Comparison of ENCODE assay signal across 18 cellular contexts in the genomic region with DNA sequence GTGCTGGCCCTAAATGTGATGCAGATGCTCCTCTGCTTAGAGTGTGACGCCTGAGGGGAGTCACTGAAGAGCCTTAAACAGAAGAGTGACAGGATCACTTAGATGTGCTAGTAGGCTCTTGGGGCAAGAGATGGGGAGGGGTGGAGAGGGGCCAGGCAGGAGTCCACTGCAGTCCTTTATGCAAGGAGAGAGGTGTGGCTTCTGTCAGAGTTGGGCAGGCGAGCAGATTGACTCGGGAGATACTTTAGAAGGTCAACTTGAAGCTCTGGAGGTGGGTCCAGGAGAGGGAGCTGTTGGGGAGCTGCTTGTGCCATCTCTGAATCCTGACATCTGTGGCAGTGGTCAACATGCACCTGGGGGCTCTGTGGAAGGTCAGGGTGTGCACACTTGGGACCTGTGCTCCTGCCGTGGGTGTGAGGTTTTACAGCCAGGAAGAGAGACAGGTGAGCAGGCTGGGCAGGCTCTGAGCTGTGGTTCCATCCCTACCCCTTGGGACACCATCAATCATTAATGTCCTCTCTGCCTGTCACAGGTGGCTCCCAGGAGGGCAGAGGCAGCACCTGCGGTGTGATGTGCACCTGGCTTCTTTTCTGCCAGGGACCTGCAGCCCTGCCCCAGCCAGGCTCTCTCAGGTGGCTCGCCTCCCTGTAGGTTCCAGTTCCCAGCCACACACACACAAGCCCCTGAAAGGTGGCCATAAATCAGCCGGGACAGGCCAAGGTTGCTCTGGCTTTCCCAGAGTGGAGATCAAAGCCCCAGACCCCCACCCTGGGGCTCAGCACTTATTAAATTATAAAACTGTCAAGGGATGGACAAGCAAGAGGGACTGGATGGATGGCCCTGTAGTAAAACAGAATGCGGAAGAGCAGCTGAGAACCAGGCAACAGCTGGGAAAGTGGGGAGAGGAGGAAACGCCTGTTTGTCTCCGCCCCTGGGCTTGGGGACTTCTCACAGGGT. TPM values are rescaled to one million over a fixed set of nuclear protein-coding genes. Genes with fewer than 3 reads are reported as not detected.
A peak's percentile ranks its signal among the peaks of the same experiment; 100 is the strongest.
DNase-seq lines count a peak whose midpoint lies in the region; ATAC-seq and TF ChIP-seq lines count a peak whose summit lies in the region.
"Had no signal": no experiment of that assay in that cellular context is flagged by ENCODE, and none has a peak within 500 bp of the region (broad histone marks: within the 10 kb centered on the region; RNA-seq: fewer than 3 reads in every experiment).

No MANE protein-coding gene starts in this region.

- H3K4me3 ChIP-seq in thymus (ENCODE audit: low read length): no peak overlapping the region

- peak; percentile 13 for TF ChIP-seq CTCF in foreskin keratinocyte (conservative IDR thresholded peaks at IDR 0.05)

- H3K4me1 Mint-ChIP-seq in activated T-helper 2 cell treated with anti-CD3 and anti-CD28 coated beads, Interferon-gamma antibody, Interleukin-2, Interleukin-4, amounts not matched to agents 10 μg/mL and 5 μg/mL and 100 μg/mL, durations not matched to agents 14 hours and 24 hours and 36 hours (ENCODE audit: low read depth): peaks cover 18% of the 10 kb centered on the region
- H3K4me1 Mint-ChIP-seq in stimulated activated effector memory CD8-positive, alpha-beta T cell treated with anti-CD3 and anti-CD28 coated beads, Interleukin-12 subunit alpha, Interleukin-12 subunit beta, amount 100 ng/mL, for 72 hours: peaks cover 17% of the 10 kb centered on the region

- H3K36me3 ChIP-seq in thymus (ENCODE audit: control insufficient read depth, insufficient read depth): no peaks in the 10 kb centered on the region
- H3K36me3 ChIP-seq: brain microvascular endothelial cell had no signal

- intact Hi-C loops in activated T-helper 2 cell treated with anti-CD3 and anti-CD28 coated beads, Interferon-gamma antibody, Interleukin-2, Interleukin-4, amounts not matched to agents 10 μg/mL and 5 μg/mL and 100 μg/mL, durations not matched to agents 14 hours and 24 hours and 36 hours (cut with micrococcal nuclease): loop anchor here (10.0 kb wide), 1 partner anchor 157 kb away; no protein-coding TSS in a partner anchor

- H3K27me3 Mint-ChIP-seq in activated T-helper 2 cell treated with anti-CD3 and anti-CD28 coated beads, Interferon-gamma antibody, Interleukin-2, Interleukin-4, amounts not matched to agents 10 μg/mL and 5 μg/mL and 100 μg/mL, durations not matched to agents 14 hours and 24 hours and 36 hours (ENCODE audit: low read depth): peaks cover 41% of the 10 kb centered on the region

- no peak overlapping the region for H3K27ac Mint-ChIP-seq in activated T-helper 2 cell treated with anti-CD3 and anti-CD28 coated beads, Interferon-gamma antibody, Interleukin-2, Interleukin-4, amounts not matched to agents 10 μg/mL and 5 μg/mL and 100 μg/mL, durations not matched to agents 14 hours and 24 hours and 36 hours
- no peak overlapping the region for H3K27ac Mint-ChIP-seq in stimulated activated effector memory CD8-positive, alpha-beta T cell treated with anti-CD3 and anti-CD28 coated beads, Interleukin-12 subunit alpha, Interleukin-12 subunit beta, amount 100 ng/mL, for 72 hours
- H3K27ac Mint-ChIP-seq: activated T-cell treated with anti-CD3 and anti-CD28 coated beads, Interleukin-2, amount 50 U/mL, for 24 hours had no signal

- H3K27ac ChIP-seq in foreskin keratinocyte (no peak overlapping the region), thymus (ENCODE audit: low read depth) (peak overlapping the region; percentile 3)
- H3K27ac ChIP-seq: 22Rv1, brain microvascular endothelial cell, parathyroid adenoma had no signal

- no peaks in the 10 kb centered on the region for H3K36me3 Mint-ChIP-seq in activated T-helper 2 cell treated with anti-CD3 and anti-CD28 coated beads, Interferon-gamma antibody, Interleukin-2, Interleukin-4, amounts not matched to agents 10 μg/mL and 5 μg/mL and 100 μg/mL, durations not matched to agents 14 hours and 24 hours and 36 hours (ENCODE audit: low read depth)
- H3K36me3 Mint-ChIP-seq in stimulated activated effector memory CD8-positive, alpha-beta T cell treated with anti-CD3 and anti-CD28 coated beads, Interleukin-12 subunit alpha, Interleukin-12 subunit beta, amount 100 ng/mL, for 72 hours: peaks cover 14% of the 10 kb centered on the region

- H3K9me3 ChIP-seq in thymus (ENCODE audit: control insufficient read depth): no peaks in the 10 kb centered on the region

- peak; percentile 27 for DNase-seq in DMS79 treated with DMSO at 0.1 percent for 48 hours (lab: John Stamatoyannopoulos, UW)
- no peak for DNase-seq in DMS79 (lab: John Stamatoyannopoulos, UW)
- DNase-seq in NCI-H345 (lab: John Stamatoyannopoulos, UW): peak; percentile 84
- no peak for DNase-seq in foreskin keratinocyte
- DNase-seq in activated T-helper 2 cell treated with anti-CD3 and anti-CD28 coated beads, Interferon-gamma antibody, Interleukin-2, Interleukin-4, amounts not matched to agents 10 μg/mL and 5 μg/mL and 100 μg/mL, durations not matched to agents 14 hours and 24 hours and 36 hours (ENCODE audit: low spot score): no peak
- DNase-seq in stimulated activated effector memory CD8-positive, alpha-beta T cell treated with anti-CD3 and anti-CD28 coated beads, Interleukin-12 subunit alpha, Interleukin-12 subunit beta, amount 100 ng/mL, for 72 hours (ENCODE audit: low spot score in 2 of 2): no peak
- no peak for DNase-seq in superior temporal gyrus (ENCODE audit: extremely low spot score)
- DNase-seq: activated T-cell treated with anti-CD3 and anti-CD28 coated beads, Interleukin-2, amount 50 U/mL, for 24 hours; brain microvascular endothelial cell; HCEC 1CT; left cardiac atrium; NCI-H1092 treated with DMSO at 0.1 percent for 48 hours; stimulated activated CD4-positive, alpha-beta T cell treated with anti-CD3 and anti-CD28 coated beads, Interleukin-4, amount 100 ng/mL, for 1 hour had no signal

- no peak overlapping the region for H3K4me3 Mint-ChIP-seq in activated T-helper 2 cell treated with anti-CD3 and anti-CD28 coated beads, Interferon-gamma antibody, Interleukin-2, Interleukin-4, amounts not matched to agents 10 μg/mL and 5 μg/mL and 100 μg/mL, durations not matched to agents 14 hours and 24 hours and 36 hours (ENCODE audit: low read depth)
- no peak overlapping the region for H3K4me3 Mint-ChIP-seq in stimulated activated effector memory CD8-positive, alpha-beta T cell treated with anti-CD3 and anti-CD28 coated beads, Interleukin-12 subunit alpha, Interleukin-12 subunit beta, amount 100 ng/mL, for 72 hours
- H3K4me3 Mint-ChIP-seq: activated T-cell treated with anti-CD3 and anti-CD28 coated beads, Interleukin-2, amount 50 U/mL, for 24 hours had no signal

- no peaks in the 10 kb centered on the region for H3K9me3 Mint-ChIP-seq in activated T-helper 2 cell treated with anti-CD3 and anti-CD28 coated beads, Interferon-gamma antibody, Interleukin-2, Interleukin-4, amounts not matched to agents 10 μg/mL and 5 μg/mL and 100 μg/mL, durations not matched to agents 14 hours and 24 hours and 36 hours
- no peaks in the 10 kb centered on the region for H3K9me3 Mint-ChIP-seq in stimulated activated effector memory CD8-positive, alpha-beta T cell treated with anti-CD3 and anti-CD28 coated beads, Interleukin-12 subunit alpha, Interleukin-12 subunit beta, amount 100 ng/mL, for 72 hours
- H3K9me3 Mint-ChIP-seq: activated T-cell treated with anti-CD3 and anti-CD28 coated beads, Interleukin-2, amount 50 U/mL, for 24 hours had no signal

- peaks cover 46% of the 10 kb centered on the region for H3K27me3 ChIP-seq in foreskin keratinocyte
- no peaks in the 10 kb centered on the region for H3K27me3 ChIP-seq in thymus (ENCODE audit: control insufficient read depth, insufficient read depth)

- H3K4me1 ChIP-seq in foreskin keratinocyte (no peaks in the 10 kb centered on the region), thymus (ENCODE audit: control insufficient read depth, insufficient read depth, low read length) (peaks cover 2% of the 10 kb centered on the region)

- no peak for ATAC-seq in foreskin keratinocyte
- no peak for ATAC-seq in stimulated activated effector memory CD8-positive, alpha-beta T cell treated with anti-CD3 and anti-CD28 coated beads, Interleukin-12 subunit alpha, Interleukin-12 subunit beta, amount 100 ng/mL, for 72 hours
- ATAC-seq: left cardiac atrium had no signal

- 76% methylated on average over 10 of the region's 10 CpGs for WGBS in thymus

RNA-seq across cellular contexts. Expression of gene NEURL1, which starts 14.0 kb away (rescaled TPM):
- total RNA-seq in foreskin keratinocyte: 0.18 and 0.24 TPM in 2 replicates
- polyA plus RNA-seq in foreskin keratinocyte: 0.32 and 0.40 TPM in 2 replicates
- 3.0 TPM for polyA plus RNA-seq in thymus
- 1.7 and 2.2 TPM in 2 replicates for total RNA-seq in activated T-helper 2 cell treated with anti-CD3 and anti-CD28 coated beads, Interferon-gamma antibody, Interleukin-2, Interleukin-4, amounts not matched to agents 10 μg/mL and 5 μg/mL and 100 μg/mL, durations not matched to agents 14 hours and 24 hours and 36 hours
- total RNA-seq: RPMI7951 had no signal

RNA-seq across cellular contexts. Expression of gene CALHM3, which starts 28.5 kb away (rescaled TPM):
- not detected in 2 replicates for total RNA-seq in foreskin keratinocyte
- not detected in 2 replicates for polyA plus RNA-seq in foreskin keratinocyte
- 0.32 TPM for polyA plus RNA-seq in thymus
- not detected in 2 replicates for total RNA-seq in activated T-helper 2 cell treated with anti-CD3 and anti-CD28 coated beads, Interferon-gamma antibody, Interleukin-2, Interleukin-4, amounts not matched to agents 10 μg/mL and 5 μg/mL and 100 μg/mL, durations not matched to agents 14 hours and 24 hours and 36 hours
- total RNA-seq: left cardiac atrium, temporal lobe had no signal

RNA-seq across cellular contexts. Expression of gene CALHM1, which starts 48.8 kb away (rescaled TPM):
- total RNA-seq in foreskin keratinocyte: not detected in 2 replicates
- polyA plus RNA-seq in foreskin keratinocyte: not detected in 2 replicates
- 0.05 TPM for polyA plus RNA-seq in thymus
- 0.09 TPM in 1 of 2 replicates, not detected in the other for total RNA-seq in activated T-helper 2 cell treated with anti-CD3 and anti-CD28 coated beads, Interferon-gamma antibody, Interleukin-2, Interleukin-4, amounts not matched to agents 10 μg/mL and 5 μg/mL and 100 μg/mL, durations not matched to agents 14 hours and 24 hours and 36 hours
- total RNA-seq: left cardiac atrium, RPMI7951, temporal lobe had no signal

RNA-seq across cellular contexts. Expression of gene CALHM2, which starts 55.3 kb away (rescaled TPM):
- 6.4 and 11.0 TPM in 2 replicates for total RNA-seq in foreskin keratinocyte
- polyA plus RNA-seq in foreskin keratinocyte: 5.7 and 9.8 TPM in 2 replicates
- polyA plus RNA-seq in thymus: 13.8 TPM
- total RNA-seq in activated T-helper 2 cell treated with anti-CD3 and anti-CD28 coated beads, Interferon-gamma antibody, Interleukin-2, Interleukin-4, amounts not matched to agents 10 μg/mL and 5 μg/mL and 100 μg/mL, durations not matched to agents 14 hours and 24 hours and 36 hours: 20.3 and 21.1 TPM in 2 replicates

Comparison
In these comparisons a context has a peak if more than half of its experiments do, and no peak if none do; other contexts are left out.
1. DNase-seq: peak in DMS79 treated with DMSO at 0.1 percent for 48 hours (single experiment) and NCI-H345 (single experiment); none in DMS79 (single experiment), foreskin keratinocyte (0 of 2), activated T-helper 2 cell treated with anti-CD3 and anti-CD28 coated beads, Interferon-gamma antibody, Interleukin-2, Interleukin-4, amounts not matched to agents 10 μg/mL and 5 μg/mL and 100 μg/mL, durations not matched to agents 14 hours and 24 hours and 36 hours (single experiment), stimulated activated effector memory CD8-positive, alpha-beta T cell treated with anti-CD3 and anti-CD28 coated beads, Interleukin-12 subunit alpha, Interleukin-12 subunit beta, amount 100 ng/mL, for 72 hours (0 of 2) and superior temporal gyrus (single experiment).